8 cellular contexts compared by ENCODE assay signal in genomic region chr12:67698711-67699603, GRCh38. TPM values are rescaled to one million over a fixed set of nuclear protein-coding genes. Genes with fewer than 3 reads are reported as not detected.
DNase-seq lines count a peak whose midpoint lies in the region; ATAC-seq and TF ChIP-seq lines count a peak whose summit lies in the region.

No MANE protein-coding gene starts in this region.

- peak overlapping the region; percentile 42 for H3K27ac ChIP-seq in CD4-positive, CD25-positive, alpha-beta regulatory T cell (ENCODE audit: insufficient read depth, low read length, poor library complexity, severe bottlenecking)
- H3K27ac ChIP-seq in hepatocyte = no peak overlapping the region

- H3K4me1 Mint-ChIP-seq in CD4-positive, CD25-positive, alpha-beta regulatory T cell = peaks cover 19 to 36% (median 27%) of the 10 kb centered on the region in 4 donors
- peaks cover 21 to 38% (median 28%) of the 10 kb centered on the region in 3 donors for H3K4me1 Mint-ChIP-seq in IgD-negative memory B cell

- no peaks in the 10 kb centered on the region for H4K20me1 ChIP-seq in hepatocyte (ENCODE audit: insufficient read depth, poor library complexity, severe bottlenecking)

- 81% methylated on average over 7 of the region's 7 CpGs for WGBS in hepatocyte (ENCODE audit: low lambda C conversion rate, missing lambda C conversion rate)

- H2AFZ ChIP-seq in hepatocyte = no peak overlapping the region

- no peak overlapping the region for H3K4me2 ChIP-seq in hepatocyte

- H3K4me3 ChIP-seq in CD4-positive, CD25-positive, alpha-beta regulatory T cell (ENCODE audit: low read depth, low read length) = peak overlapping the region; percentile 88
- H3K4me3 ChIP-seq in hepatocyte = no peak overlapping the region

- H3K27me3 Mint-ChIP-seq in CD4-positive, CD25-positive, alpha-beta regulatory T cell = peaks cover 56% of the 10 kb centered on the region
- peaks cover 1% of the 10 kb centered on the region for H3K27me3 Mint-ChIP-seq in IgD-negative memory B cell

- H3K4me3 Mint-ChIP-seq in CD4-positive, CD25-positive, alpha-beta regulatory T cell = peak overlapping the region; percentile 39 to 92 (median 80)
- peak overlapping the region; percentile 9 to 91 (median 83) for H3K4me3 Mint-ChIP-seq in IgD-negative memory B cell

- peak overlapping the region; percentile 76 to 92 (median 86) for H3K27ac Mint-ChIP-seq in CD4-positive, CD25-positive, alpha-beta regulatory T cell
- H3K27ac Mint-ChIP-seq in IgD-negative memory B cell = peak overlapping the region; percentile 7 to 87 (median 33)

- no peaks in the 10 kb centered on the region for H3K9me2 ChIP-seq in hepatocyte (replicated peaks; ENCODE audit: insufficient read depth)

- H3K4me1 ChIP-seq in CD4-positive, CD25-positive, alpha-beta regulatory T cell (ENCODE audit: control insufficient read depth, insufficient read depth, low read length, poor library complexity, severe bottlenecking) = peaks cover 27% of the 10 kb centered on the region
- H3K4me1 ChIP-seq in hepatocyte (ENCODE audit: insufficient read depth) = no peaks in the 10 kb centered on the region

- DNase-seq in CD4-positive, CD25-positive, alpha-beta regulatory T cell = peak in 2 of 3 donors; percentile 51 to 81
- peak; percentile 29 for DNase-seq in activated CD4-positive, alpha-beta T cell treated with anti-CD3 and anti-CD28 coated beads, Interleukin-2, amount 50 U/mL, for 1 hour
- peak; percentile 66 for DNase-seq in stimulated activated CD4-positive, alpha-beta T cell treated with anti-CD3 and anti-CD28 coated beads, Interleukin-15, amount 100 ng/mL, for 24 hours
- DNase-seq in DMS114 treated with DMSO at 0.1 percent for 48 hours (lab: John Stamatoyannopoulos, UW; ENCODE audit: unreplicated experiment) (no peak), hepatocyte (ENCODE audit: low spot score) (no peak)

- peak; percentile 84 to 87 for ATAC-seq in CD4-positive, CD25-positive, alpha-beta regulatory T cell (ENCODE audit: low read depth in 2 of 2)
- ATAC-seq in GM21423 (IDR thresholded peaks at IDR 0.05; ENCODE audit: unreplicated experiment) = peak; percentile 95
- peak; percentile 17 for ATAC-seq in esophagus mucosa

- H3K79me2 ChIP-seq in hepatocyte = no peaks in the 10 kb centered on the region

- peaks cover 0 to under 1% (median 0%) of the 10 kb centered on the region in 7 donors for H3K9me3 Mint-ChIP-seq in CD4-positive, CD25-positive, alpha-beta regulatory T cell
- no peaks in the 10 kb centered on the region for H3K9me3 Mint-ChIP-seq in IgD-negative memory B cell

- no peaks in the 10 kb centered on the region for H3K36me3 Mint-ChIP-seq in CD4-positive, CD25-positive, alpha-beta regulatory T cell
- no peaks in the 10 kb centered on the region for H3K36me3 Mint-ChIP-seq in IgD-negative memory B cell

- no peak for TF ChIP-seq CTCF in hepatocyte (IDR thresholded peaks at IDR 0.05; ENCODE audit: poor library complexity)

- H3K36me3 ChIP-seq in CD4-positive, CD25-positive, alpha-beta regulatory T cell (ENCODE audit: control insufficient read depth, insufficient read depth, low read length) = no peaks in the 10 kb centered on the region
- H3K36me3 ChIP-seq in hepatocyte (replicated peaks; ENCODE audit: insufficient read depth, low read depth) = no peaks in the 10 kb centered on the region

- H3K27me3 ChIP-seq in CD4-positive, CD25-positive, alpha-beta regulatory T cell (ENCODE audit: control insufficient read depth, insufficient read depth, low read length) = peaks cover 7% of the 10 kb centered on the region
- no peaks in the 10 kb centered on the region for H3K27me3 ChIP-seq in hepatocyte

- H3K9me3 ChIP-seq in CD4-positive, CD25-positive, alpha-beta regulatory T cell (ENCODE audit: control insufficient read depth in 2 of 2, low read length in 2 of 2) = no peaks in the 10 kb centered on the region
- no peaks in the 10 kb centered on the region for H3K9me3 ChIP-seq in hepatocyte (ENCODE audit: low read depth)

RNA-seq across cellular contexts. Expression of gene DYRK2, which starts 50.4 kb away (rescaled TPM):
- 91.4 TPM for total RNA-seq in CD4-positive, CD25-positive, alpha-beta regulatory T cell
- polyA plus RNA-seq in CD4-positive, CD25-positive, alpha-beta regulatory T cell = 10 to 100 TPM; 53.5 to 87.9 (median 71.9) TPM
- 58.4 TPM for polyA plus RNA-seq in IgD-negative memory B cell
- 13.5 TPM for total RNA-seq in esophagus mucosa
- total RNA-seq in hepatocyte = 39.2 and 39.9 TPM in 2 replicates
- polyA plus RNA-seq in hepatocyte = 18.4 and 20.1 TPM in 2 replicates

Comparison
In these comparisons a context has a peak if more than half of its experiments do, and no peak if none do; other contexts are left out.
1. ATAC-seq: peak in every context shown above with its lines; median percentile 95 in GM21423; 86 in CD4-positive, CD25-positive, alpha-beta regulatory T cell; 17 in esophagus mucosa.
2. DNase-seq: peak in CD4-positive, CD25-positive, alpha-beta regulatory T cell (2 of 3), activated CD4-positive, alpha-beta T cell treated with anti-CD3 and anti-CD28 coated beads, Interleukin-2, amount 50 U/mL, for 1 hour (single experiment) and stimulated activated CD4-positive, alpha-beta T cell treated with anti-CD3 and anti-CD28 coated beads, Interleukin-15, amount 100 ng/mL, for 24 hours (single experiment); none in DMS114 treated with DMSO at 0.1 percent for 48 hours (single experiment) and hepatocyte (single experiment).